In the genomic region with DNA sequence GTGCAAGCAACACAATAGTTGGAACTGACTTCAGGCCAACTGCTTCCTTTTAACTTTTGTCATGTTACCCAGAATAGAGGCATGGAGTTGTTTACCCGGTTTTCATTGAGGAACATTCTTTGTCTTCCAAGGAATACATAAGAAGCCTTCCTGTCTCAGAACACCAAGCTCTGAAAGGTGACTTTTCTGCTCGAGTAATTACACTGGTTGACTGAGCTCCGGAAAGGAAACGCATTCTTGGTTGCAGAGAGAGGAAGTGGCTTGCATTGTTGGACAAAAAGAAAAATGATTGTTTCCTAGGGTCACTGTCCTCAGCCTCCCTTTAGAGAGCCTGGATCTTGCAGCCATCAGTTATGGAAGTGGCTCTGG, we compare ENCODE assay signal across 8 cellular contexts. TPM values are rescaled to one million over a fixed set of nuclear protein-coding genes. Genes with fewer than 3 reads are reported as not detected.
DNase-seq lines count a peak whose midpoint lies in the region; ATAC-seq and TF ChIP-seq lines count a peak whose summit lies in the region.

No MANE protein-coding gene starts in this region.

- peak overlapping the region; percentile 84 for H3K27ac Mint-ChIP-seq in osteocyte (ENCODE audit: unreplicated experiment)

- peaks cover 19 to 42% (median 28%) of the 10 kb centered on the region in 4 donors for H3K4me1 ChIP-seq in esophagus muscularis mucosa

- peaks cover 19% of the 10 kb centered on the region for H3K4me1 Mint-ChIP-seq in osteocyte (ENCODE audit: unreplicated experiment)

- no peaks in the 10 kb centered on the region for H3K36me3 Mint-ChIP-seq in osteocyte (ENCODE audit: unreplicated experiment)

- no peak for ATAC-seq in HG03571 (IDR thresholded peaks at IDR 0.05; ENCODE audit: unreplicated experiment)
- ATAC-seq in HG03159 (IDR thresholded peaks at IDR 0.05; ENCODE audit: unreplicated experiment): no peak

- DNase-seq in EH (ENCODE audit: low read depth) (peak; percentile 74), esophagus muscularis mucosa (ENCODE audit: extremely low spot score) (no peak), osteocyte (ENCODE audit: extremely low spot score, unreplicated experiment) (no peak), LoVo (ENCODE audit: low spot score) (no peak), NCI-H146 (lab: John Stamatoyannopoulos, UW) (no peak)

- H3K36me3 ChIP-seq in esophagus muscularis mucosa: no peaks in the 10 kb centered on the region

- WGBS in esophagus muscularis mucosa: 30% methylated on average over 4 of the region's 4 CpGs

- no peak for TF ChIP-seq EP300 in esophagus muscularis mucosa (IDR thresholded peaks at IDR 0.05)

- no peaks in the 10 kb centered on the region for H3K9me3 ChIP-seq in esophagus muscularis mucosa

- TF ChIP-seq CTCF in esophagus muscularis mucosa (IDR thresholded peaks at IDR 0.05) (no peak), osteocyte (IDR thresholded peaks at IDR 0.05) (no peak)

- intact Hi-C loops in esophagus muscularis mucosa (cut with DNase I): no loop called here

- H3K9me3 Mint-ChIP-seq in osteocyte (ENCODE audit: unreplicated experiment): no peaks in the 10 kb centered on the region

- H3K27me3 ChIP-seq in esophagus muscularis mucosa: no peaks in the 10 kb centered on the region

- TF ChIP-seq POLR2A in esophagus muscularis mucosa (IDR thresholded peaks at IDR 0.05; ENCODE audit: low read depth): no peak

- no peak overlapping the region for H3K4me3 Mint-ChIP-seq in osteocyte (ENCODE audit: unreplicated experiment)

- H3K4me3 ChIP-seq in esophagus muscularis mucosa: no peak overlapping the region

- peak overlapping the region; percentile 51 to 80 (median 66) for H3K27ac ChIP-seq in esophagus muscularis mucosa (replicated peaks in 1 of 4)

- no peaks in the 10 kb centered on the region for H3K27me3 Mint-ChIP-seq in osteocyte (ENCODE audit: unreplicated experiment)

TF ChIP-seq in PFSK-1, 5 proteins besides CTCF, POLR2A, EP300 and RAD21:
- TF ChIP-seq FOXP2 (optimal IDR thresholded peaks at IDR 0.05; ENCODE audit: borderline replicate concordance, extremely low read depth, extremely low read length, insufficient read depth) (no peak), SIN3A (IDR thresholded peaks at IDR 0.05; ENCODE audit: borderline replicate concordance, insufficient read depth, low read length) (no peak), TAF1 (IDR thresholded peaks at IDR 0.05; ENCODE audit: borderline replicate concordance, insufficient read depth, low read length) (peak; percentile 46; the same call in 1 of the 2 replicates), POLR2AphosphoS5 (IDR thresholded peaks at IDR 0.05; ENCODE audit: low read depth, low read length) (no peak)
- TF ChIP-seq, protein P1, sequence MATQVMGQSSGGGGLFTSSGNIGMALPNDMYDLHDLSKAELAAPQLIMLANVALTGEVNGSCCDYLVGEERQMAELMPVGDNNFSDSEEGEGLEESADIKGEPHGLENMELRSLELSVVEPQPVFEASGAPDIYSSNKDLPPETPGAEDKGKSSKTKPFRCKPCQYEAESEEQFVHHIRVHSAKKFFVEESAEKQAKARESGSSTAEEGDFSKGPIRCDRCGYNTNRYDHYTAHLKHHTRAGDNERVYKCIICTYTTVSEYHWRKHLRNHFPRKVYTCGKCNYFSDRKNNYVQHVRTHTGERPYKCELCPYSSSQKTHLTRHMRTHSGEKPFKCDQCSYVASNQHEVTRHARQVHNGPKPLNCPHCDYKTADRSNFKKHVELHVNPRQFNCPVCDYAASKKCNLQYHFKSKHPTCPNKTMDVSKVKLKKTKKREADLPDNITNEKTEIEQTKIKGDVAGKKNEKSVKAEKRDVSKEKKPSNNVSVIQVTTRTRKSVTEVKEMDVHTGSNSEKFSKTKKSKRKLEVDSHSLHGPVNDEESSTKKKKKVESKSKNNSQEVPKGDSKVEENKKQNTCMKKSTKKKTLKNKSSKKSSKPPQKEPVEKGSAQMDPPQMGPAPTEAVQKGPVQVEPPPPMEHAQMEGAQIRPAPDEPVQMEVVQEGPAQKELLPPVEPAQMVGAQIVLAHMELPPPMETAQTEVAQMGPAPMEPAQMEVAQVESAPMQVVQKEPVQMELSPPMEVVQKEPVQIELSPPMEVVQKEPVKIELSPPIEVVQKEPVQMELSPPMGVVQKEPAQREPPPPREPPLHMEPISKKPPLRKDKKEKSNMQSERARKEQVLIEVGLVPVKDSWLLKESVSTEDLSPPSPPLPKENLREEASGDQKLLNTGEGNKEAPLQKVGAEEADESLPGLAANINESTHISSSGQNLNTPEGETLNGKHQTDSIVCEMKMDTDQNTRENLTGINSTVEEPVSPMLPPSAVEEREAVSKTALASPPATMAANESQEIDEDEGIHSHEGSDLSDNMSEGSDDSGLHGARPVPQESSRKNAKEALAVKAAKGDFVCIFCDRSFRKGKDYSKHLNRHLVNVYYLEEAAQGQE (IDR thresholded peaks at IDR 0.05; ENCODE audit: insufficient read depth in 1 of 2, low read depth in 2 of 2, low read length in 2 of 2): peak in 1 of 2 experiments; percentile 65; a peak in 1 of 4 replicates

RNA-seq across cellular contexts. Expression of a gene that starts 30.8 kb away (rescaled TPM):
- 43.4 TPM for polyA plus RNA-seq in PFSK-1 (2012; ENCODE audit: insufficient read length, low read depth)
- total RNA-seq in esophagus muscularis mucosa (10 to 100 TPM; 40.7 to 96.4 (median 64.4) TPM), osteocyte (82.9 and 90.5 TPM in 2 replicates)
